ENCODE assay signal across 8 cellular contexts in genomic region chr7:28957822-28958234, GRCh38. TPM values are rescaled to one million over a fixed set of nuclear protein-coding genes. Genes with fewer than 3 reads are reported as not detected.
DNase-seq lines count a peak whose midpoint lies in the region; ATAC-seq, FAIRE-seq and TF ChIP-seq lines count a peak whose summit lies in the region.

No MANE protein-coding gene starts in this region.

- ATAC-seq in HG03378 (IDR thresholded peaks at IDR 0.05; ENCODE audit: unreplicated experiment), result no peak

- peak overlapping the region; percentile 65 to 94 (median 83) for H3K4me2 ChIP-seq in BLaER1 treated with 17β-estradiol and CSF1 and Interleukin-3, amounts not matched to agents 10 nM and 100 nM
- peak overlapping the region; percentile 69 for H3K4me2 ChIP-seq in osteoblast (ENCODE audit: insufficient read depth, low read length)

- H2AFZ ChIP-seq in osteoblast (ENCODE audit: low read length), result peak overlapping the region; percentile 35

- H3K9me3 ChIP-seq in BLaER1 treated with 17β-estradiol and CSF1 and Interleukin-3, amounts not matched to agents 10 nM and 100 nM (replicated peaks in 1 of 11), result peaks cover 25 to 50% (median 39%) of the 10 kb centered on the region in 11 experiments
- H3K9me3 ChIP-seq in NT2/D1 (ENCODE audit: insufficient read depth, low read length), result peaks cover 19% of the 10 kb centered on the region; the same call in 1 of the 2 replicates
- no peaks in the 10 kb centered on the region for H3K9me3 ChIP-seq in osteoblast (ENCODE audit: low read depth, low read length)

- H3K27me3 ChIP-seq in BLaER1 treated with 17β-estradiol and CSF1 and Interleukin-3, amounts not matched to agents 10 nM and 100 nM, result peaks cover 29 to 78% (median 40%) of the 10 kb centered on the region in 11 experiments
- H3K27me3 ChIP-seq in NT2/D1 (ENCODE audit: insufficient read depth, insufficient read length) (peaks cover 44% of the 10 kb centered on the region), osteoblast (ENCODE audit: insufficient read depth, low read length) (peaks cover 64% of the 10 kb centered on the region)

- no peak for FAIRE-seq in D721Med (lab: Jason Lieb, UNC)

- no peaks in the 10 kb centered on the region for H3K79me2 ChIP-seq in osteoblast (ENCODE audit: insufficient read depth, low read length)

- H3K27ac ChIP-seq in BLaER1 treated with 17β-estradiol and CSF1 and Interleukin-3, amounts not matched to agents 10 nM and 100 nM, result no peak overlapping the region
- H3K27ac ChIP-seq in osteoblast (ENCODE audit: low read depth, low read length), result no peak overlapping the region

- no peak for TF ChIP-seq CTCF in fibroblast of villous mesenchyme (IDR thresholded peaks at IDR 0.05; ENCODE audit: insufficient read depth, low read depth, low read length)
- no peak for TF ChIP-seq CTCF in osteoblast (IDR thresholded peaks at IDR 0.05; ENCODE audit: extremely low read depth, low read depth, low read length)
- TF ChIP-seq CTCF in D721Med (IDR thresholded peaks at IDR 0.05; ENCODE audit: insufficient read depth, missing control alignments), result no peak

- H4K20me1 ChIP-seq in BLaER1 treated with 17β-estradiol and CSF1 and Interleukin-3, amounts not matched to agents 10 nM and 100 nM, result peaks cover 0 to 15% (median 0%) of the 10 kb centered on the region in 11 experiments; a peak in 2 of 22 replicates
- no peaks in the 10 kb centered on the region for H4K20me1 ChIP-seq in osteoblast (ENCODE audit: insufficient read depth, low read length)

- H3K4me3 ChIP-seq in BLaER1 treated with 17β-estradiol and CSF1 and Interleukin-3, amounts not matched to agents 10 nM and 100 nM, result peak overlapping the region; percentile 39 to 64 (median 51)
- H3K4me3 ChIP-seq in NT2/D1 (ENCODE audit: insufficient read length, low read depth), result peak overlapping the region; percentile 56
- H3K4me3 ChIP-seq in fibroblast of villous mesenchyme (ENCODE audit: low read depth, low read length), result peak overlapping the region; percentile 49
- peak overlapping the region; percentile 60 for H3K4me3 ChIP-seq in osteoblast (ENCODE audit: insufficient read depth, low read length)

- peak overlapping the region in 3 of 11 experiments; percentile 4 to 15 (median 15); a peak in 1 of 22 replicates for H3K9ac ChIP-seq in BLaER1 treated with 17β-estradiol and CSF1 and Interleukin-3, amounts not matched to agents 10 nM and 100 nM
- H3K9ac ChIP-seq in NT2/D1 (ENCODE audit: insufficient read length, low read depth), result peak overlapping the region; percentile 43

- peaks cover 32 to 63% (median 55%) of the 10 kb centered on the region in 10 experiments for H3K4me1 ChIP-seq in BLaER1 treated with 17β-estradiol and CSF1 and Interleukin-3, amounts not matched to agents 10 nM and 100 nM
- H3K4me1 ChIP-seq in NT2/D1 (ENCODE audit: insufficient read depth, insufficient read length), result peaks cover 15% of the 10 kb centered on the region
- H3K4me1 ChIP-seq in osteoblast (ENCODE audit: insufficient read depth, low read length), result peaks cover 9% of the 10 kb centered on the region

- DNase-seq in NT2/D1 (ENCODE audit: low read depth, low spot score) (no peak), fibroblast of villous mesenchyme (ENCODE audit: low read depth) (no peak), osteoblast (ENCODE audit: insufficient read length, low spot score, missing footprints) (peak; percentile 78), D721Med (ENCODE audit: insufficient read length, low spot score) (no peak), NCI-H2196 (lab: John Stamatoyannopoulos, UW; ENCODE audit: unreplicated experiment) (no peak), foreskin melanocyte (no peak)

- no peaks in the 10 kb centered on the region for H3K36me3 ChIP-seq in BLaER1 treated with 17β-estradiol and CSF1 and Interleukin-3, amounts not matched to agents 10 nM and 100 nM
- no peaks in the 10 kb centered on the region for H3K36me3 ChIP-seq in NT2/D1 (ENCODE audit: insufficient read depth, insufficient read length, low read length)
- no peaks in the 10 kb centered on the region for H3K36me3 ChIP-seq in osteoblast (ENCODE audit: insufficient read depth, low read length)

RNA-seq across cellular contexts. Expression of gene TRIL, which starts 0.3 kb away (rescaled TPM):
- total RNA-seq in fibroblast of villous mesenchyme (under 0.01 and 1.9 TPM in 2 replicates), osteoblast (0.29 and 0.36 TPM in 2 replicates)
